Comparison of ENCODE assay signal across 25 cellular contexts in genomic region chr2:7774481-7774880, GRCh38.
DNase-seq lines count a peak whose midpoint lies in the region; ATAC-seq and TF ChIP-seq lines count a peak whose summit lies in the region.
"Had no signal": no experiment of that assay in that cellular context is flagged by ENCODE, and none has a peak within 500 bp of the region (broad histone marks: within the 10 kb centered on the region; RNA-seq: fewer than 3 reads in every experiment).

No MANE protein-coding gene starts in this region.

- H3K4me2 ChIP-seq in OCI-LY7 (ENCODE audit: low read length): no peak overlapping the region

- no peak overlapping the region for H3K27ac ChIP-seq in OCI-LY7 (ENCODE audit: low read depth, low read length, poor library complexity, severe bottlenecking)
- H3K27ac ChIP-seq: HL-60, VCaP had no signal

- H2AFZ ChIP-seq in OCI-LY7 (ENCODE audit: low read length): no peak overlapping the region

- POLR2A ChIA-PET in OCI-LY7 (lab: Charles Lee): interaction anchor here (0.6 kb wide), 2 partner anchors 28 to 117 kb away, joined by 3 read pairs; no protein-coding TSS in a partner anchor

- intact Hi-C loops in activated T-helper 2 cell treated with anti-CD3 and anti-CD28 coated beads, Interferon-gamma antibody, Interleukin-2, Interleukin-4, amounts not matched to agents 10 μg/mL and 5 μg/mL and 100 μg/mL, durations not matched to agents 14 hours and 24 hours and 36 hours (cut with micrococcal nuclease): loop anchor here (1.0 to 5.0 kb wide), 5 partner anchors 49 to 833 kb away; no protein-coding TSS in a partner anchor
- intact Hi-C loops in OCI-LY7 (cut with micrococcal nuclease; ENCODE audit: unreplicated experiment): no loop called here

- H3K9me3 ChIP-seq in OCI-LY7 (ENCODE audit: low read length): no peaks in the 10 kb centered on the region
- H3K9me3 ChIP-seq: testis had no signal

- TF ChIP-seq CTCF in OCI-LY7 (conservative IDR thresholded peaks at IDR 0.05; ENCODE audit: low read length): no peak

- H3K9me3 Mint-ChIP-seq in activated T-helper 2 cell treated with anti-CD3 and anti-CD28 coated beads, Interferon-gamma antibody, Interleukin-2, Interleukin-4, amounts not matched to agents 10 μg/mL and 5 μg/mL and 100 μg/mL, durations not matched to agents 14 hours and 24 hours and 36 hours: peaks cover 6% of the 10 kb centered on the region
- H3K9me3 Mint-ChIP-seq: CD4-positive, alpha-beta T cell; nephron had no signal

- CTCF ChIA-PET in OCI-LY7 (lab: Charles Lee; ENCODE audit: unreplicated experiment): no interaction called here

- DNase-seq in activated CD4-positive, alpha-beta T cell treated with anti-CD3 and anti-CD28 coated beads for 48 hours: peak; percentile 50
- DNase-seq in activated CD4-positive, alpha-beta T cell treated with anti-CD3 and anti-CD28 coated beads for 1 hour: no peak
- DNase-seq in stimulated activated CD4-positive, alpha-beta T cell treated with anti-CD3 and anti-CD28 coated beads, Interleukin-15, amount 100 ng/mL, for 24 hours: peak; percentile 5
- DNase-seq in stimulated activated CD4-positive, alpha-beta T cell treated with anti-CD3 and anti-CD28 coated beads, Interleukin-4, amount 100 ng/mL, for 4 hours: no peak
- no peak for DNase-seq in activated T-helper 2 cell treated with anti-CD3 and anti-CD28 coated beads, Interferon-gamma antibody, Interleukin-2, Interleukin-4, amounts not matched to agents 10 μg/mL and 5 μg/mL and 100 μg/mL, durations not matched to agents 14 hours and 24 hours and 36 hours (ENCODE audit: low spot score)
- DNase-seq in OCI-LY7 (ENCODE audit: low spot score) (no peak), HPDE6-E6E7 (ENCODE audit: extremely low spot score) (no peak)
- DNase-seq: 8988T; activated CD4-positive, alpha-beta T cell treated with anti-CD3 and anti-CD28 coated beads, Interleukin-2, amount 50 U/mL, for 4 hours; activated naive CD4-positive, alpha-beta T cell treated with anti-CD3 and anti-CD28 coated beads, Interleukin-2, amount 50 U/mL, for 16 hours; aorta; CD4-positive, alpha-beta T cell; cortex of kidney; DMS153; foreskin fibroblast; head of caudate nucleus; Kasumi-1; Right ventricle myocardium superior; T-helper 9 cell; testis had no signal

- peaks cover 9% of the 10 kb centered on the region for H3K4me1 ChIP-seq in OCI-LY7 (ENCODE audit: insufficient read depth, low read length, poor library complexity, severe bottlenecking)

- no peaks in the 10 kb centered on the region for H3K27me3 Mint-ChIP-seq in activated T-helper 2 cell treated with anti-CD3 and anti-CD28 coated beads, Interferon-gamma antibody, Interleukin-2, Interleukin-4, amounts not matched to agents 10 μg/mL and 5 μg/mL and 100 μg/mL, durations not matched to agents 14 hours and 24 hours and 36 hours (ENCODE audit: low read depth)
- H3K27me3 Mint-ChIP-seq: CD4-positive, alpha-beta T cell had no signal

- peaks cover 24% of the 10 kb centered on the region for H3K36me3 Mint-ChIP-seq in activated T-helper 2 cell treated with anti-CD3 and anti-CD28 coated beads, Interferon-gamma antibody, Interleukin-2, Interleukin-4, amounts not matched to agents 10 μg/mL and 5 μg/mL and 100 μg/mL, durations not matched to agents 14 hours and 24 hours and 36 hours (ENCODE audit: low read depth)

- no peaks in the 10 kb centered on the region for H3K36me3 ChIP-seq in OCI-LY7 (ENCODE audit: insufficient read depth, low read length)

- H3K27ac Mint-ChIP-seq in activated T-helper 2 cell treated with anti-CD3 and anti-CD28 coated beads, Interferon-gamma antibody, Interleukin-2, Interleukin-4, amounts not matched to agents 10 μg/mL and 5 μg/mL and 100 μg/mL, durations not matched to agents 14 hours and 24 hours and 36 hours: peak overlapping the region; percentile 91
- H3K27ac Mint-ChIP-seq: CD4-positive, alpha-beta T cell; nephron had no signal

- peaks cover 60% of the 10 kb centered on the region for H3K4me1 Mint-ChIP-seq in activated T-helper 2 cell treated with anti-CD3 and anti-CD28 coated beads, Interferon-gamma antibody, Interleukin-2, Interleukin-4, amounts not matched to agents 10 μg/mL and 5 μg/mL and 100 μg/mL, durations not matched to agents 14 hours and 24 hours and 36 hours (ENCODE audit: low read depth)
- H3K4me1 Mint-ChIP-seq: nephron had no signal

- H3K4me3 ChIP-seq in OCI-LY7 (ENCODE audit: low read depth, low read length, poor library complexity, severe bottlenecking): no peak overlapping the region
- H3K4me3 ChIP-seq: testis had no signal

- H3K79me2 ChIP-seq in OCI-LY7 (ENCODE audit: insufficient read depth, low read depth, low read length): no peaks in the 10 kb centered on the region

- H3K4me3 Mint-ChIP-seq in activated T-helper 2 cell treated with anti-CD3 and anti-CD28 coated beads, Interferon-gamma antibody, Interleukin-2, Interleukin-4, amounts not matched to agents 10 μg/mL and 5 μg/mL and 100 μg/mL, durations not matched to agents 14 hours and 24 hours and 36 hours (ENCODE audit: low read depth): peak overlapping the region; percentile 58
- H3K4me3 Mint-ChIP-seq: CD4-positive, alpha-beta T cell; nephron had no signal

- BruUV-seq in OCI-LY7 (replicated peaks; lab: Mats Ljungman, UMichigan): no TSS peak

- ATAC-seq in GM18907 (IDR thresholded peaks at IDR 0.05; ENCODE audit: unreplicated experiment): no peak
- ATAC-seq: esophagus mucosa had no signal

- H4K20me1 ChIP-seq in OCI-LY7 (ENCODE audit: insufficient read depth, low read length): no peaks in the 10 kb centered on the region

- H3K9me2 ChIP-seq in OCI-LY7 (ENCODE audit: insufficient read depth, low read length): no peaks in the 10 kb centered on the region

Comparison
In these comparisons a context has a peak if more than half of its experiments do, and no peak if none do; other contexts are left out.
1. DNase-seq: peak in activated CD4-positive, alpha-beta T cell treated with anti-CD3 and anti-CD28 coated beads for 48 hours (single experiment) and stimulated activated CD4-positive, alpha-beta T cell treated with anti-CD3 and anti-CD28 coated beads, Interleukin-15, amount 100 ng/mL, for 24 hours (single experiment); none in activated CD4-positive, alpha-beta T cell treated with anti-CD3 and anti-CD28 coated beads for 1 hour (single experiment), stimulated activated CD4-positive, alpha-beta T cell treated with anti-CD3 and anti-CD28 coated beads, Interleukin-4, amount 100 ng/mL, for 4 hours (0 of 2), activated T-helper 2 cell treated with anti-CD3 and anti-CD28 coated beads, Interferon-gamma antibody, Interleukin-2, Interleukin-4, amounts not matched to agents 10 μg/mL and 5 μg/mL and 100 μg/mL, durations not matched to agents 14 hours and 24 hours and 36 hours (single experiment), OCI-LY7 (single experiment) and HPDE6-E6E7 (single experiment).